In the genomic region with DNA sequence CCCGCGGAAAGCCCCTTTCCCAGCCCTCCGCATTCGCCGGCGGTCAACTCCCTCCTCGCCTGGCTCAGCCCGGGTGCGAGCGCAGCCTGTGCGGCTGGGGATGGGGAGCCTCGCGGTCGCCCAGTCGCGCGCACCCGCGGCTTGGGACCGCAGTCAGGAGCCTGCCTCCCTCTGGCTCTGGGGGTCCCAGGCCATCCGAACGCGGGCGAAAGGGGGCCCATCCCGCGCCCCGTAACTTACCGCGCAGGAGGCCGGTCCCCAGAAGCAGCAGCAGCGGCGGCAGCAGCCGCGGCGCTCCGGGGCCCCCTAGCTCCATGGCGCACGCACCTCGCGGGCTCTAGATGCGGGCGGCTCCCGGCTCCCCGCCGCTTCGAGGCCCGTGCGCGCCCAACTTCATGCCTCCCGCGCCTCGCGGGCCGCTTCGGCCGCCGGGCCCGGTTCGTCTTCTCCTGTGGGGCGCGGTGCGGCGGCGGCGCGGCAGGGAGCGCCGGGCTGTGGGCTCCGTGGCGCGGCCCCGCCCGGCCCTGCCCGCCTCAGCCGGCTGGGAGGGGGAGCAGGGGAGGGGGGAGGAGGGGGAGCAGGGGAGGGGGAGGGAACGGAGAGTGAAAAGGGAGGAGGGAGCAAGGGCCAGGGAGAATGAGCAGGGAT, we compare ENCODE assay signal across 14 cellular contexts. TPM values are rescaled to one million over a fixed set of nuclear protein-coding genes. Genes with fewer than 3 reads are reported as not detected.
DNase-seq lines count a peak whose midpoint lies in the region; ATAC-seq and TF ChIP-seq lines count a peak whose summit lies in the region.
"Had no signal": no experiment of that assay in that cellular context is flagged by ENCODE, and none has a peak within 500 bp of the region (broad histone marks: within the 10 kb centered on the region; RNA-seq: fewer than 3 reads in every experiment).

A gene (minus strand): TSS at position 500 of the 648 bp plus-strand sequence. CDS start 184 bp downstream, at position 316.

- no peaks in the 10 kb centered on the region for H3K36me3 Mint-ChIP-seq in nephron progenitor cell (ENCODE audit: low read depth)

- H3K36me3 ChIP-seq in HUES48 (ENCODE audit: control insufficient read depth, insufficient read depth, low read length): no peaks in the 10 kb centered on the region
- no peaks in the 10 kb centered on the region for H3K36me3 ChIP-seq in esophagus muscularis mucosa
- H3K36me3 ChIP-seq: heart left ventricle had no signal

- no CpG with 5 or more reads among the region's 76 CpGs for WGBS in esophagus muscularis mucosa

- H3K27ac ChIP-seq in HUES48 (ENCODE audit: low read depth, low read length) (no peak within 1 kb of the TSS), esophagus muscularis mucosa (replicated peaks in 1 of 4) (no peak within 1 kb of the TSS)
- H3K27ac ChIP-seq: epithelial cell of prostate, heart left ventricle had no signal

- H3K27me3 ChIP-seq in HUES48 (ENCODE audit: control insufficient read depth, insufficient read depth, low read length): peaks cover 30% of the 10 kb centered on the region
- peaks cover 0 to 94% (median 24%) of the 10 kb centered on the region in 4 donors for H3K27me3 ChIP-seq in esophagus muscularis mucosa

- TF ChIP-seq CTCF in esophagus muscularis mucosa (IDR thresholded peaks at IDR 0.05): no peak
- TF ChIP-seq CTCF in nephron progenitor cell (IDR thresholded peaks at IDR 0.05): no peak

- H3K4me3 ChIP-seq in HUES48 (ENCODE audit: low read depth, low read length): peak within 1 kb of the TSS; percentile 67
- peak within 1 kb of the TSS; percentile 1 to 33 (median 24) for H3K4me3 ChIP-seq in esophagus muscularis mucosa

- no peak within 1 kb of the TSS for H3K27ac Mint-ChIP-seq in nephron progenitor cell
- H3K27ac Mint-ChIP-seq: T-helper 1 cell treated with Interleukin-12 subunit alpha and Interleukin-12 subunit beta and Interleukin-4 antibody, amounts not matched to agents 30 μg/mL and 1 μg/mL, for 36 hours had no signal

- intact Hi-C loops in esophagus muscularis mucosa (cut with DNase I): no loop called here

- peaks cover 53% of the 10 kb centered on the region for H3K27me3 Mint-ChIP-seq in nephron progenitor cell (ENCODE audit: low read depth, poor library complexity)

- H3K4me3 Mint-ChIP-seq in nephron progenitor cell: no peak within 1 kb of the TSS
- H3K4me3 Mint-ChIP-seq: T-helper 1 cell treated with Interleukin-12 subunit alpha and Interleukin-12 subunit beta and Interleukin-4 antibody, amounts not matched to agents 30 μg/mL and 1 μg/mL, for 36 hours had no signal

- no peak within 1 kb of the TSS for H3K9ac ChIP-seq in HUES48 (ENCODE audit: low read depth, low read length)

- H3K4me1 ChIP-seq in HUES48 (ENCODE audit: control insufficient read depth, insufficient read depth, low read length): peaks cover 3% of the 10 kb centered on the region; the same call in 1 of the 2 replicates
- peaks cover 5 to 13% (median 9%) of the 10 kb centered on the region in 4 donors for H3K4me1 ChIP-seq in esophagus muscularis mucosa

- H3K9me3 ChIP-seq in HUES48 (ENCODE audit: control insufficient read depth, insufficient read depth, low read length) (no peaks in the 10 kb centered on the region), esophagus muscularis mucosa (no peaks in the 10 kb centered on the region)
- H3K9me3 ChIP-seq: heart left ventricle had no signal

- no peak for TF ChIP-seq POLR2A in esophagus muscularis mucosa (IDR thresholded peaks at IDR 0.05; ENCODE audit: low read depth)

- H3K9me3 Mint-ChIP-seq in nephron progenitor cell: no peaks in the 10 kb centered on the region
- H3K9me3 Mint-ChIP-seq: T-helper 1 cell treated with Interleukin-12 subunit alpha and Interleukin-12 subunit beta and Interleukin-4 antibody, amounts not matched to agents 30 μg/mL and 1 μg/mL, for 36 hours had no signal

- peaks cover 30% of the 10 kb centered on the region for H3K4me1 Mint-ChIP-seq in nephron progenitor cell

- DNase-seq in NCI-H1417 (lab: John Stamatoyannopoulos, UW): peak; percentile 17 to 60 (median 53)
- DNase-seq in NCI-H1417 treated with DMSO at 0.1 percent for 48 hours (lab: John Stamatoyannopoulos, UW): no peak
- no peak for DNase-seq in esophagus muscularis mucosa (ENCODE audit: extremely low spot score)
- DNase-seq in nephron progenitor cell: peak; percentile 43
- no peak for DNase-seq in putamen (ENCODE audit: low spot score)
- DNase-seq: Calu3, cerebellar nuclear complex, NCI-H524 treated with DMSO at 0.1 percent for 48 hours had no signal

- no peak for TF ChIP-seq EP300 in esophagus muscularis mucosa (IDR thresholded peaks at IDR 0.05)

- ATAC-seq in HG03571 (IDR thresholded peaks at IDR 0.05; ENCODE audit: unreplicated experiment) (no peak), GM18502 (IDR thresholded peaks at IDR 0.05; ENCODE audit: poor library complexity, unreplicated experiment) (no peak)
- ATAC-seq: heart left ventricle had no signal

RNA-seq across cellular contexts. Expression of the gene that starts here (rescaled TPM):
- not detected for total RNA-seq in esophagus muscularis mucosa
- total RNA-seq: Calu3 had no signal

Comparison
In these comparisons a context has a peak if more than half of its experiments do, and no peak if none do; other contexts are left out.
1. DNase-seq: peak in NCI-H1417 (3 of 3) and nephron progenitor cell (single experiment); none in NCI-H1417 treated with DMSO at 0.1 percent for 48 hours (single experiment), esophagus muscularis mucosa (single experiment) and putamen (single experiment).